In genomic region chr10:30172663-30173062, GRCh38 we compare ENCODE assay signal across 19 cellular contexts.
"Had no signal": no experiment of that assay in that cellular context is flagged by ENCODE, and none has a peak within 500 bp of the region (broad histone marks: within the 10 kb centered on the region; RNA-seq: fewer than 3 reads in every experiment).

No MANE protein-coding gene starts in this region.

- H3K4me1 Mint-ChIP-seq: naive thymus-derived CD4-positive, alpha-beta T cell; T-helper 17 cell had no signal

- H3K4me1 ChIP-seq: left ventricle myocardium inferior, transverse colon had no signal

- H3K36me3 ChIP-seq: left ventricle myocardium inferior, transverse colon had no signal

- ATAC-seq: mucosa of descending colon; naive thymus-derived CD4-positive, alpha-beta T cell; stimulated activated naive CD8-positive, alpha-beta T cell treated with anti-CD3 and anti-CD28 coated beads, Interleukin-15, Interleukin-2, amounts not matched to agents 100 U/mL and 50 U/mL, for 24 hours; T-helper 17 cell had no signal

- H3K27ac Mint-ChIP-seq: activated T-helper 1 cell treated with anti-CD3 and anti-CD28 coated beads, Interleukin-12 subunit alpha, Interleukin-12 subunit beta, Interleukin-2, Interleukin-4 antibody, amounts not matched to agents 30 ng/mL and 10 ng/mL and 1 ng/mL, durations not matched to agents 14 hours and 24 hours and 36 hours; naive thymus-derived CD4-positive, alpha-beta T cell; T-helper 17 cell had no signal

- H3K27ac ChIP-seq: left ventricle myocardium inferior, transverse colon had no signal

- H3K9me3 ChIP-seq: left ventricle myocardium inferior, mucosa of descending colon, transverse colon had no signal

- H3K4me3 ChIP-seq: dorsolateral prefrontal cortex, left ventricle myocardium inferior, mucosa of descending colon, skin epidermis, transverse colon had no signal

- DNase-seq: activated CD4-positive, alpha-beta T cell treated with anti-CD3 and anti-CD28 coated beads, Interleukin-2, amount 50 U/mL, for 1 hour; activated CD4-positive, CD25-positive, alpha-beta regulatory T cell; activated CD8-positive, alpha-beta memory T cell treated with anti-CD3 and anti-CD28 coated beads for 24 hours; activated naive CD4-positive, alpha-beta T cell treated with Interleukin-2 at 50 U/mL for 16 hours; dorsolateral prefrontal cortex; erythroblast; hypothalamus; left ventricle myocardium inferior; mucosa of descending colon; naive thymus-derived CD4-positive, alpha-beta T cell; retina; stimulated activated CD4-positive, alpha-beta T cell treated with anti-CD3 and anti-CD28 coated beads, Interleukin-4, amount 100 ng/mL, for 4 hours; stimulated activated CD8-positive, alpha-beta memory T cell treated with anti-CD3 and anti-CD28 coated beads, Interleukin-4, amount 100 ng/mL, for 48 hours; stimulated activated naive CD8-positive, alpha-beta T cell treated with anti-CD3 and anti-CD28 coated beads, Interleukin-15, Interleukin-2, amounts not matched to agents 100 U/mL and 50 U/mL, for 24 hours; T-helper 17 cell; transverse colon had no signal

- H3K36me3 Mint-ChIP-seq: naive thymus-derived CD4-positive, alpha-beta T cell had no signal

- H3K27me3 ChIP-seq: transverse colon had no signal

- FAIRE-seq: TTC549 had no signal

- H3K4me3 Mint-ChIP-seq: activated T-helper 1 cell treated with anti-CD3 and anti-CD28 coated beads, Interleukin-12 subunit alpha, Interleukin-12 subunit beta, Interleukin-2, Interleukin-4 antibody, amounts not matched to agents 30 ng/mL and 10 ng/mL and 1 ng/mL, durations not matched to agents 14 hours and 24 hours and 36 hours; naive thymus-derived CD4-positive, alpha-beta T cell; T-helper 17 cell had no signal

- H3K9me3 Mint-ChIP-seq: activated T-helper 1 cell treated with anti-CD3 and anti-CD28 coated beads, Interleukin-12 subunit alpha, Interleukin-12 subunit beta, Interleukin-2, Interleukin-4 antibody, amounts not matched to agents 30 ng/mL and 10 ng/mL and 1 ng/mL, durations not matched to agents 14 hours and 24 hours and 36 hours had no signal
